ENCODE assay signal across 8 cellular contexts in genomic region chr12:118428643-118429042, GRCh38.
"Had no signal": no experiment of that assay in that cellular context is flagged by ENCODE, and none has a peak within 500 bp of the region (broad histone marks: within the 10 kb centered on the region; RNA-seq: fewer than 3 reads in every experiment).

No MANE protein-coding gene starts in this region.

- H3K4me2 ChIP-seq: GM23338 had no signal

- H3K4me3 Mint-ChIP-seq: GM23338, H9 had no signal

- DNase-seq: H9, HCEC 1CT, IMR-90, KBM-7 had no signal

- H3K4me3 ChIP-seq: GM23338 had no signal

- ATAC-seq: GM23338 had no signal

- H3K9me3 Mint-ChIP-seq: GM23338, H9 had no signal

- FAIRE-seq: H1, H54 had no signal

- H3K27ac ChIP-seq: HL-60 had no signal

- H3K27ac Mint-ChIP-seq: GM23338, H9 had no signal

- H2AFZ ChIP-seq: GM23338 had no signal
